Comparison of ENCODE assay signal across 23 cellular contexts in the genomic region with DNA sequence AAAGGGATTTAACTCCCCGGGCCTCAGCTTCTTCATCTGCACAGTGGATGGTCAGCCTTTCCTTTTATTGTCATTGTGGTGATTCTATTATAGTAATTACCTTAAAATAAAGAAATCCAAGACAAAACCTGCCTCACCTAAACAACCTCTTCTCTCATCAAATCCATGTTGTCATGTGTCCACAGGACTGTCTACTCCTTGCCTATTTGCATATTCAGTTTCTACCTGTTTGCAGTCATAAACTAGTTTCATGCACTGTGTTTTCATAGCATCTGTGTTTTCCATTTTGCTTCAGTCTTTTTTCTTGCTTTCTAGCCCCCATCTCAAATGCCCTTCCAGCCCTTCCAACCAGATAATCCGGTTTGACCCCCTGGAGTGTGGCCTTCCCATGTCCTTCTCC. TPM values are rescaled to one million over a fixed set of nuclear protein-coding genes. Genes with fewer than 3 reads are reported as not detected.
DNase-seq lines count a peak whose midpoint lies in the region; ATAC-seq, FAIRE-seq and TF ChIP-seq lines count a peak whose summit lies in the region.
"Had no signal": no experiment of that assay in that cellular context is flagged by ENCODE, and none has a peak within 500 bp of the region (broad histone marks: within the 10 kb centered on the region; RNA-seq: fewer than 3 reads in every experiment).

No MANE protein-coding gene starts in this region.

- intact Hi-C loops in natural killer cell (cut with micrococcal nuclease) (no loop called here), posterior vena cava (cut with DNase I) (loop anchor here in 1 of 2 donors (5.0 kb wide), 2 partner anchors 86 to 181 kb away; partner anchors contain the start of genes CETP and SLC12A3)

- no peak overlapping the region for H3K4me3 Mint-ChIP-seq in T-helper 1 cell treated with Interleukin-12 subunit alpha and Interleukin-12 subunit beta and Interleukin-4 antibody, amounts not matched to agents 30 μg/mL and 1 μg/mL, for 36 hours
- H3K4me3 Mint-ChIP-seq in activated CD8-positive, alpha-beta T cell treated with anti-CD3 and anti-CD28 coated beads, Interleukin-2, amount 10 ng/mL, durations not matched to agents 7 days and 5 days = no peak overlapping the region
- no peak overlapping the region for H3K4me3 Mint-ChIP-seq in natural killer cell
- H3K4me3 Mint-ChIP-seq: HFFc6, type B pancreatic cell had no signal

- CTCF ChIA-PET in activated CD8-positive, alpha-beta T cell treated with anti-CD3 and anti-CD28 coated beads, Interleukin-2, amount 10 ng/mL, durations not matched to agents 7 days and 5 days (lab: Charles Lee) = interaction anchor here (1.8 kb wide), 1 partner anchor 84 kb away, joined by 7 read pairs; no protein-coding TSS in a partner anchor

- peaks cover 46% of the 10 kb centered on the region for H3K36me3 Mint-ChIP-seq in T-helper 1 cell treated with Interleukin-12 subunit alpha and Interleukin-12 subunit beta and Interleukin-4 antibody, amounts not matched to agents 30 μg/mL and 1 μg/mL, for 36 hours (ENCODE audit: low read depth)
- H3K36me3 Mint-ChIP-seq in activated CD8-positive, alpha-beta T cell treated with anti-CD3 and anti-CD28 coated beads, Interleukin-2, amount 10 ng/mL, durations not matched to agents 7 days and 5 days (ENCODE audit: low read depth) = peaks cover 65% of the 10 kb centered on the region
- H3K36me3 Mint-ChIP-seq in natural killer cell = no peaks in the 10 kb centered on the region
- H3K36me3 Mint-ChIP-seq: type B pancreatic cell had no signal

- no peaks in the 10 kb centered on the region for H3K27me3 Mint-ChIP-seq in T-helper 1 cell treated with Interleukin-12 subunit alpha and Interleukin-12 subunit beta and Interleukin-4 antibody, amounts not matched to agents 30 μg/mL and 1 μg/mL, for 36 hours (ENCODE audit: low read depth)
- H3K27me3 Mint-ChIP-seq in activated CD8-positive, alpha-beta T cell treated with anti-CD3 and anti-CD28 coated beads, Interleukin-2, amount 10 ng/mL, durations not matched to agents 7 days and 5 days (ENCODE audit: low read depth) = no peaks in the 10 kb centered on the region
- no peaks in the 10 kb centered on the region for H3K27me3 Mint-ChIP-seq in natural killer cell (ENCODE audit: low read depth in 2 of 2)
- H3K27me3 Mint-ChIP-seq: naive B cell had no signal

- peak overlapping the region; percentile 43 for H3K27ac Mint-ChIP-seq in T-helper 1 cell treated with Interleukin-12 subunit alpha and Interleukin-12 subunit beta and Interleukin-4 antibody, amounts not matched to agents 30 μg/mL and 1 μg/mL, for 36 hours
- H3K27ac Mint-ChIP-seq in activated CD8-positive, alpha-beta T cell treated with anti-CD3 and anti-CD28 coated beads, Interleukin-2, amount 10 ng/mL, durations not matched to agents 7 days and 5 days = peak overlapping the region; percentile 70
- H3K27ac Mint-ChIP-seq in natural killer cell = peak overlapping the region; percentile 27 to 64
- H3K27ac Mint-ChIP-seq: HFFc6, type B pancreatic cell had no signal

- H3K4me1 Mint-ChIP-seq in T-helper 1 cell treated with Interleukin-12 subunit alpha and Interleukin-12 subunit beta and Interleukin-4 antibody, amounts not matched to agents 30 μg/mL and 1 μg/mL, for 36 hours (ENCODE audit: low read depth) = peaks cover 10% of the 10 kb centered on the region
- peaks cover 25% of the 10 kb centered on the region for H3K4me1 Mint-ChIP-seq in activated CD8-positive, alpha-beta T cell treated with anti-CD3 and anti-CD28 coated beads, Interleukin-2, amount 10 ng/mL, durations not matched to agents 7 days and 5 days (ENCODE audit: low read depth)
- peaks cover 12 to 17% of the 10 kb centered on the region in 2 donors for H3K4me1 Mint-ChIP-seq in natural killer cell

- no peaks in the 10 kb centered on the region for H3K9me3 Mint-ChIP-seq in T-helper 1 cell treated with Interleukin-12 subunit alpha and Interleukin-12 subunit beta and Interleukin-4 antibody, amounts not matched to agents 30 μg/mL and 1 μg/mL, for 36 hours
- H3K9me3 Mint-ChIP-seq in activated CD8-positive, alpha-beta T cell treated with anti-CD3 and anti-CD28 coated beads, Interleukin-2, amount 10 ng/mL, durations not matched to agents 7 days and 5 days (ENCODE audit: insufficient read depth) = no peaks in the 10 kb centered on the region
- no peaks in the 10 kb centered on the region for H3K9me3 Mint-ChIP-seq in natural killer cell
- H3K9me3 Mint-ChIP-seq: HFFc6, naive B cell, type B pancreatic cell had no signal

- TF ChIP-seq CTCF in natural killer cell (IDR thresholded peaks at IDR 0.05) = no peak

- DNase-seq in T-helper 1 cell (no peak), GM18507 (ENCODE audit: extremely low spot score, insufficient read length, low read depth) (no peak), natural killer cell (no peak), NCI-H146 (lab: John Stamatoyannopoulos, UW) (no peak), posterior vena cava (ENCODE audit: low spot score) (no peak), GM03348 (ENCODE audit: low spot score) (no peak)
- no peak for DNase-seq in activated CD8-positive, alpha-beta T cell treated with anti-CD3 and anti-CD28 coated beads, Interleukin-2, amount 10 ng/mL, durations not matched to agents 7 days and 5 days
- DNase-seq: activated CD4-positive, alpha-beta T cell treated with anti-CD3 and anti-CD28 coated beads for 4 hours; adrenal gland; DMS 273 treated with DMSO at 0.1 percent for 48 hours; HFFc6; kidney glomerular epithelial cell; naive B cell; NCI-H1694 treated with DMSO at 0.1 percent for 48 hours; NCI-H226; RPMI8226; stimulated activated naive CD8-positive, alpha-beta T cell treated with anti-CD3 and anti-CD28 coated beads, Interleukin-15, Interleukin-2, amounts not matched to agents 100 U/mL and 50 U/mL, for 24 hours had no signal

- no peak for ATAC-seq in activated CD8-positive, alpha-beta T cell treated with anti-CD3 and anti-CD28 coated beads, Interleukin-2, amount 10 ng/mL, durations not matched to agents 7 days and 5 days
- no peak for ATAC-seq in natural killer cell
- ATAC-seq: SK-N-SH treated with all-trans-retinoic acid at 6 μM for 48 hours; stimulated activated naive CD8-positive, alpha-beta T cell treated with anti-CD3 and anti-CD28 coated beads, Interleukin-15, Interleukin-2, amounts not matched to agents 100 U/mL and 50 U/mL, for 24 hours had no signal

- peak; percentile 45 for FAIRE-seq in GM18507 (lab: Jason Lieb, UNC)
- FAIRE-seq: frontal cortex, G401.6 had no signal

- POLR2A ChIA-PET in activated CD8-positive, alpha-beta T cell treated with anti-CD3 and anti-CD28 coated beads, Interleukin-2, amount 10 ng/mL, durations not matched to agents 7 days and 5 days (lab: Charles Lee) = no interaction called here

RNA-seq across cellular contexts. Expression of gene CPNE2, which starts 44.3 kb away (rescaled TPM):
- 10 to 100 TPM; 11.3 to 12.5 TPM for total RNA-seq in activated CD8-positive, alpha-beta T cell treated with anti-CD3 and anti-CD28 coated beads, Interleukin-2, amount 10 ng/mL, durations not matched to agents 7 days and 5 days
- total RNA-seq in natural killer cell = 1 to 10 TPM; 2.0 to 2.6 (median 2.4) TPM
- total RNA-seq in posterior vena cava = 10 to 100 TPM; 26.7 to 28.4 TPM

RNA-seq across cellular contexts. Expression of gene NLRC5, which starts 58.7 kb away (rescaled TPM):
- total RNA-seq in activated CD8-positive, alpha-beta T cell treated with anti-CD3 and anti-CD28 coated beads, Interleukin-2, amount 10 ng/mL, durations not matched to agents 7 days and 5 days = 100 to 1,000 TPM; 280 to 291 TPM
- total RNA-seq in natural killer cell = 100 to 1,000 TPM; 320 to 563 (median 535) TPM
- 10 to 100 TPM; 37.8 to 53.2 TPM for total RNA-seq in posterior vena cava
- total RNA-seq: cardiac muscle cell had no signal

Comparison
In these comparisons a context has a peak if more than half of its experiments do, and no peak if none do; other contexts are left out.
1. RNA of gene NLRC5, which starts 58.7 kb away (total RNA-seq): 320 to 563 TPM in natural killer cell and 280 to 291 TPM in activated CD8-positive, alpha-beta T cell treated with anti-CD3 and anti-CD28 coated beads, Interleukin-2, amount 10 ng/mL, durations not matched to agents 7 days and 5 days; 37.8 to 53.2 TPM in posterior vena cava; every median in the first group is over 4 times any median in the second.
2. Peak in every context shown above with its lines, with median percentiles within 50 percentile points of each other: H3K27ac Mint-ChIP-seq.